14 cellular contexts compared by ENCODE assay signal in the genomic region with DNA sequence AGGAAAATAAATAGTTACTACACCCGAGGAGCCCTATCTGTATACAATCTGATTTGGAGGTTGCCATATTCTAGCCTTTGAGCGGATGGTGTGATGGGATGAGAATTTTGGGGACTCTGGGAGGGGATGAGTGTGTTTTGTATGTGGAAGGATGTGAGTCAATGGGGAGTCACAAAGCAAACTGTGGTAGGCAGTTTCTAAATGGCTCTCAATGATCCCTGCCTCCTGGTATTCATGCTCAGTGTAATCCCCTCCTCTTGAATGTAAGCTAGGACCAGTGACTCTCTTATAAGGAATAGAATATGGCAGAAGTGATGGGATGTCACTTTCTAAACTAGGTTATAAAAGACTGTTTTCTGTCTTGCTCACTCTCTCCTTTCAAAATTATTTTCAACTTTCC.
"Had no signal": no experiment of that assay in that cellular context is flagged by ENCODE, and none has a peak within 500 bp of the region (broad histone marks: within the 10 kb centered on the region; RNA-seq: fewer than 3 reads in every experiment).

No MANE protein-coding gene starts in this region.

- H3K9me3 ChIP-seq: mucosa of descending colon, psoas muscle had no signal

- H3K4me3 Mint-ChIP-seq: activated naive CD4-positive, alpha-beta T cell treated with anti-CD3 and anti-CD28 coated beads, Interleukin-2, amount 50 U/mL, for 24 hours; brain; dendritic cell treated with granulocyte-macrophage colony-stimulating factor and Interleukin-4, amounts not matched to agents 40 ng/mL and 50 ng/mL, for 4 days; naive thymus-derived CD8-positive, alpha-beta T cell; T-helper 17 cell had no signal

- ATAC-seq: mucosa of descending colon; naive thymus-derived CD8-positive, alpha-beta T cell; psoas muscle; sciatic nerve; T-helper 17 cell had no signal

- DNase-seq: amniotic stem cell; cerebellar nuclear complex; mucosa of descending colon; naive thymus-derived CD8-positive, alpha-beta T cell; nucleus accumbens; psoas muscle; stimulated activated naive CD4-positive, alpha-beta T cell; T-helper 17 cell; trophoblast cell had no signal

- H3K4me1 Mint-ChIP-seq: activated naive CD4-positive, alpha-beta T cell treated with anti-CD3 and anti-CD28 coated beads, Interleukin-2, amount 50 U/mL, for 24 hours; brain; naive thymus-derived CD8-positive, alpha-beta T cell; T-helper 17 cell had no signal

- H3K27ac ChIP-seq: psoas muscle had no signal

- H3K27ac Mint-ChIP-seq: activated naive CD4-positive, alpha-beta T cell treated with anti-CD3 and anti-CD28 coated beads, Interleukin-2, amount 50 U/mL, for 24 hours; activated T-helper 2 cell treated with anti-CD3 and anti-CD28 coated beads, Interferon-gamma antibody, Interleukin-2, Interleukin-4, amounts not matched to agents 10 μg/mL and 5 μg/mL and 100 μg/mL, durations not matched to agents 14 hours and 24 hours and 36 hours; brain; dendritic cell treated with granulocyte-macrophage colony-stimulating factor and Interleukin-4, amounts not matched to agents 40 ng/mL and 50 ng/mL, for 4 days; naive thymus-derived CD8-positive, alpha-beta T cell; T-helper 17 cell had no signal

- H3K36me3 Mint-ChIP-seq: activated naive CD4-positive, alpha-beta T cell treated with anti-CD3 and anti-CD28 coated beads, Interleukin-2, amount 50 U/mL, for 24 hours; brain; naive thymus-derived CD8-positive, alpha-beta T cell had no signal

- H3K27me3 Mint-ChIP-seq: brain; dendritic cell treated with granulocyte-macrophage colony-stimulating factor and Interleukin-4, amounts not matched to agents 40 ng/mL and 50 ng/mL, for 4 days; T-helper 17 cell had no signal

- H3K9me3 Mint-ChIP-seq: activated T-helper 2 cell treated with anti-CD3 and anti-CD28 coated beads, Interferon-gamma antibody, Interleukin-2, Interleukin-4, amounts not matched to agents 10 μg/mL and 5 μg/mL and 100 μg/mL, durations not matched to agents 14 hours and 24 hours and 36 hours had no signal

- H3K4me1 ChIP-seq: psoas muscle had no signal

- H3K4me3 ChIP-seq: mucosa of descending colon, psoas muscle had no signal
